1 cellular context compared by ENCODE assay signal in the genomic region with DNA sequence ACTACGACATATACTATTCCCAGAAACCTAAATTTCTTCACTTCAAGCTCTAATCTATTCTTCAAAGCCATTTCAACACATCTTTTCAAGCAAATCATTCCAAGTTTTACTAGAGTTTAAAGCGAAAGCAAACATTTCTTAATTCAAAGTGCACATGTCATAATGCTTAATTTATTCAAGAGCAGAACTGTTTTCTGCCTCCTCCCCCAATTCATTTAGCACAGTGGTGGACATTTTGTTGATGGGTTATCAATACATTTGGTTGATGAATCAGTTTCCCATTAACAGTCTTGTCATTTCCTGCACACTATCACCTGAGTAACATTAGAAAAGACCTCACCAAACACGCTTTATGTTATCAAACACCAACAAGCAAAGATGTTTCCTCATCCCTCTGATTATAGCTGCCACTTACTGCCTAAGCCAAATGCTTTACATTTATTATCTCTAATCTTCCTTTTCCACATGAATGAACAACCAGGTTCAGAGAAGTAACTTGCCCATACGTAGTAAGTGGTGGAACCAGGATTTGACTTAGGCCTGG.
TF ChIP-seq lines count a peak whose summit lies in the region.

No MANE protein-coding gene starts in this region.

TF ChIP-seq in HEK293, 187 proteins besides CTCF, POLR2A, EP300 and RAD21 (continued from another document):
- TF ChIP-seq, protein P1, sequence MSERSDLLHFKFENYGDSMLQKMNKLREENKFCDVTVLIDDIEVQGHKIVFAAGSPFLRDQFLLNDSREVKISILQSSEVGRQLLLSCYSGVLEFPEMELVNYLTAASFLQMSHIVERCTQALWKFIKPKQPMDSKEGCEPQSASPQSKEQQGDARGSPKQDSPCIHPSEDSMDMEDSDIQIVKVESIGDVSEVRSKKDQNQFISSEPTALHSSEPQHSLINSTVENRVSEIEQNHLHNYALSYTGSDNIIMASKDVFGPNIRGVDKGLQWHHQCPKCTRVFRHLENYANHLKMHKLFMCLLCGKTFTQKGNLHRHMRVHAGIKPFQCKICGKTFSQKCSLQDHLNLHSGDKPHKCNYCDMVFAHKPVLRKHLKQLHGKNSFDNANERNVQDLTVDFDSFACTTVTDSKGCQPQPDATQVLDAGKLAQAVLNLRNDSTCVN (tag by site-specific recombination; optimal IDR thresholded peaks at IDR 0.05) = no peak
- TF ChIP-seq ZNF416 (tag by site-specific recombination; IDR thresholded peaks at IDR 0.05) (no peak), ZNF600 (tag by site-specific recombination; IDR thresholded peaks at IDR 0.05) (no peak), ZNF133 (tag by site-specific recombination; IDR thresholded peaks at IDR 0.05) (no peak), ZFHX2 (tag by site-specific recombination; conservative IDR thresholded peaks at IDR 0.05) (no peak), SCRT2 (tag by site-specific recombination; IDR thresholded peaks at IDR 0.05) (no peak), ZNF354C (tag by site-specific recombination; IDR thresholded peaks at IDR 0.05; ENCODE audit: borderline replicate concordance, low read depth) (no peak), ZNF670 (tag by site-specific recombination; IDR thresholded peaks at IDR 0.05; ENCODE audit: low read depth) (no peak)
